8 cellular contexts compared by ENCODE assay signal in the genomic region with DNA sequence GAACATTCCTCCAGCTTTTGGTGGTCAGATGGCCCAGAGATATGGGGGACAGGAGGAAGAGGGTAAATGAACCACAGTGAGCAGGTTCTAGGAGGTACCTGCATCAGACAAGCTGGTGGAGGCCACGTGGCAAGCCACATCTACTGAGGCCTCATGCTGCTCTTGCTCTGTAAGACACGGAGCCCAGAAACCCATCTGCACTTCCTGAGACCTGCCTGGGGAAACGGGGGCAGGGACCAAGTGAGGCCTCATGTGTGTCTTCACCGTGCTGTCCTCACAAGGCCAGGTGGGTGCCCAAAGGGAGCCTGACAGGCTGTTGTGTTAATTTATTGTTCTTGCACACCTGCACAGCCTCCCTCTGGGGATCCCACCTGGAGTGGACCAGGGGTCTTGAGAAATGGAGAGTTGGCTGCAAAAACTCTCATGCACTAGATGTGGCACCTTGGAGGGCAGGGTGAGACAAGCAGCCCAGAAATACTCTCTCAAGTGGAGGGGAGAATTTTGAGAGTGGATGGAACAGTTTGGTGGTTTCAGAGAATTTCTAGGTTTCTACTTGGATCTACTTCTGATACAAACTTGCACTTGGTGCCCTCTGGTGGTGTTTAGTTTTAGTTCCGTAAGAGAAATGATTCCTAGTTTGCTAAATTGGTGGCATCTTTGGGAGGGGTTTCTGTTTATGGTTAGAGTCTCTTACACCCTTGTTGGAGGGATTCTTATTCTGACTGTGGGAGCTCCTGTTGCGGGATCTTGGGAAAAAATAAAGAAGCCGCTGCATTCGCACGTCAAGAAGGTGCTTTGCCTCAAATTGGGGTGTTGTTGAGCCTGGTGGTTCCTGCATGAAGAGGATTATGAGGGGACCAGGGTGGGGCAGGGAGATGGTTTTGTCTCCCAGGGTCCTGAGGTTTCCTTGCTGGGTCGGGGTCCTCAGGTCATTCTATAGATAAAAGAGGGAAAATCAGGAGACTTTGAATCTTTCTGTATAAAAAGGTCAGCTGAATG. TPM values are rescaled to one million over a fixed set of nuclear protein-coding genes. Genes with fewer than 3 reads are reported as not detected.
DNase-seq lines count a peak whose midpoint lies in the region; TF ChIP-seq lines count a peak whose summit lies in the region.

No MANE protein-coding gene starts in this region.

- peak in 3 of 5 donors; percentile 7 to 18 (median 11) for DNase-seq in CD4-positive, alpha-beta memory T cell
- DNase-seq in GM23248 (peak; percentile 78), dermis blood vessel endothelial cell (peak; percentile 87), midbrain (lab: John Stamatoyannopoulos, UW) (peak; percentile 74), occipital lobe (lab: John Stamatoyannopoulos, UW) (no peak), COLO668 (lab: John Stamatoyannopoulos, UW; ENCODE audit: unreplicated experiment) (no peak), NCI-H774 (lab: John Stamatoyannopoulos, UW) (no peak)

- WGBS in GM23248 (ENCODE audit: low coverage in 1 of 2, low lambda C conversion rate in 2 of 2, missing lambda C conversion rate in 2 of 2), 2 experiments = 25 to 29% methylated on average over 10 of the region's 10 CpGs

- H3K79me2 ChIP-seq in GM23248 (ENCODE audit: insufficient read depth) (no peaks in the 10 kb centered on the region), OCI-LY3 (ENCODE audit: low read length) (no peaks in the 10 kb centered on the region)

- H3K4me3 Mint-ChIP-seq in CD4-positive, alpha-beta memory T cell = peak overlapping the region in 1 of 8 donors; percentile 25

- no peaks in the 10 kb centered on the region for H3K9me3 Mint-ChIP-seq in CD4-positive, alpha-beta memory T cell

- no peaks in the 10 kb centered on the region for H3K27me3 ChIP-seq in CD4-positive, alpha-beta memory T cell (ENCODE audit: insufficient read depth, low read length)
- H3K27me3 ChIP-seq in GM23248 (replicated peaks; ENCODE audit: insufficient read depth) (peaks cover 33% of the 10 kb centered on the region), OCI-LY3 (ENCODE audit: low read depth, low read length) (no peaks in the 10 kb centered on the region; the same call in 1 of the 2 replicates)

- no peak overlapping the region for H3K4me2 ChIP-seq in GM23248 (ENCODE audit: unreplicated experiment)
- H3K4me2 ChIP-seq in OCI-LY3 (ENCODE audit: low read length) = no peak overlapping the region

- no peaks in the 10 kb centered on the region for H3K36me3 Mint-ChIP-seq in CD4-positive, alpha-beta memory T cell

- intact Hi-C loops in CD4-positive, alpha-beta memory T cell (cut with micrococcal nuclease) = no loop called here

- H3K27ac ChIP-seq in CD4-positive, alpha-beta memory T cell (ENCODE audit: low read depth, low read length) = no peak overlapping the region
- H3K27ac ChIP-seq in GM23248 (no peak overlapping the region), OCI-LY3 (ENCODE audit: low read length) (no peak overlapping the region)

- no peaks in the 10 kb centered on the region for H3K9me3 ChIP-seq in CD4-positive, alpha-beta memory T cell (ENCODE audit: control insufficient read depth in 1 of 2, low read length in 2 of 2)
- H3K9me3 ChIP-seq in GM23248 (ENCODE audit: low read depth) (no peaks in the 10 kb centered on the region), OCI-LY3 (ENCODE audit: insufficient read depth, low read length) (no peaks in the 10 kb centered on the region)

- no peaks in the 10 kb centered on the region for H3K9me2 ChIP-seq in GM23248 (ENCODE audit: insufficient read depth)

- H3K4me1 ChIP-seq in CD4-positive, alpha-beta memory T cell (ENCODE audit: insufficient read depth, low read length) = no peaks in the 10 kb centered on the region
- H3K4me1 ChIP-seq in GM23248 (ENCODE audit: insufficient read depth) (no peaks in the 10 kb centered on the region), OCI-LY3 (ENCODE audit: low read length) (no peaks in the 10 kb centered on the region)

- peak; percentile 62 for TF ChIP-seq CTCF in OCI-LY3 (IDR thresholded peaks at IDR 0.05; ENCODE audit: low read depth, low read length)

- no peaks in the 10 kb centered on the region for H3K36me3 ChIP-seq in CD4-positive, alpha-beta memory T cell (ENCODE audit: insufficient read depth, low read length)
- H3K36me3 ChIP-seq in GM23248 (ENCODE audit: low read depth) (no peaks in the 10 kb centered on the region), OCI-LY3 (replicated peaks; ENCODE audit: low read depth, low read length) (no peaks in the 10 kb centered on the region)

- H3K9ac ChIP-seq in GM23248 (no peak overlapping the region), OCI-LY3 (ENCODE audit: low read length) (no peak overlapping the region)

- H2AFZ ChIP-seq in GM23248 = no peak overlapping the region
- no peak overlapping the region for H2AFZ ChIP-seq in OCI-LY3 (ENCODE audit: low read depth, low read length)

- no peak overlapping the region for H3K4me3 ChIP-seq in CD4-positive, alpha-beta memory T cell (ENCODE audit: low read length in 2 of 2)
- no peak overlapping the region for H3K4me3 ChIP-seq in GM23248
- H3K4me3 ChIP-seq in OCI-LY3 (ENCODE audit: low read length) = no peak overlapping the region

- POLR2A ChIA-PET in CD4-positive, alpha-beta memory T cell (lab: Charles Lee; ENCODE audit: partially characterized antibody) = no interaction called here

- peaks cover 0 to 10% (median 2%) of the 10 kb centered on the region in 4 donors for H3K4me1 Mint-ChIP-seq in CD4-positive, alpha-beta memory T cell

- H3K27ac Mint-ChIP-seq in CD4-positive, alpha-beta memory T cell = peak overlapping the region in 1 of 7 donors; percentile 57

- no peaks in the 10 kb centered on the region for H3F3A ChIP-seq in GM23248 (ENCODE audit: insufficient read depth)

- H4K20me1 ChIP-seq in GM23248 (ENCODE audit: insufficient read depth) (no peaks in the 10 kb centered on the region), OCI-LY3 (ENCODE audit: insufficient read depth, low read length) (no peaks in the 10 kb centered on the region)

- H3K27me3 Mint-ChIP-seq in CD4-positive, alpha-beta memory T cell = peaks cover 9 to 14% of the 10 kb centered on the region in 2 donors

- in situ Hi-C loops in GM23248 (cut with MboI) = loop anchor here (5.0 kb wide), 2 partner anchors 161 to 236 kb away; no protein-coding TSS in a partner anchor

- CTCF ChIA-PET in CD4-positive, alpha-beta memory T cell (lab: Charles Lee; ENCODE audit: partially characterized antibody) = interaction anchor here (1.1 to 4.0 kb wide), 4 partner anchors 238 to 615 kb away, joined by 3 to 43 read pairs (median 8); no protein-coding TSS in a partner anchor

RNA-seq across cellular contexts. Expression of gene SLC6A2, which starts 47.5 kb away (rescaled TPM):
- not detected for total RNA-seq in CD4-positive, alpha-beta memory T cell
- not detected for polyA plus RNA-seq in CD4-positive, alpha-beta memory T cell
- total RNA-seq in GM23248 (2014; rRNA removed; shearing (Covaris generic)) = not detected in 2 replicates
- polyA plus RNA-seq in GM23248 (2016; fragmentation: Nextera tagmentation; extraction: Ambion mirVana) = not detected in 2 replicates
- total RNA-seq in dermis blood vessel endothelial cell (not detected in 2 replicates), occipital lobe (not detected)

Comparison
In these comparisons a context has a peak if more than half of its experiments do, and no peak if none do; other contexts are left out.
1. DNase-seq: peak in CD4-positive, alpha-beta memory T cell (3 of 5), GM23248 (single experiment), dermis blood vessel endothelial cell (single experiment) and midbrain (single experiment); none in occipital lobe (single experiment), COLO668 (single experiment) and NCI-H774 (single experiment).